In genomic region chr22:47013861-47014635, GRCh38 we compare ENCODE assay signal across 18 cellular contexts.
"Had no signal": no experiment of that assay in that cellular context is flagged by ENCODE, and none has a peak within 500 bp of the region (broad histone marks: within the 10 kb centered on the region; RNA-seq: fewer than 3 reads in every experiment).

No MANE protein-coding gene starts in this region.

- H3K36me3 ChIP-seq: SJCRH30 had no signal

- H3K27me3 ChIP-seq: SJCRH30 had no signal

- H3K4me1 Mint-ChIP-seq: nephron had no signal

- H3K27me3 Mint-ChIP-seq: activated CD4-positive, alpha-beta memory T cell treated with anti-CD3 and anti-CD28 coated beads, Interleukin-2, amount 10 ng/mL, durations not matched to agents 7 days and 5 days; activated T-cell treated with anti-CD3 and anti-CD28 coated beads, Interleukin-2, amount 50 U/mL, for 24 hours; brain; progenitor cell of endocrine pancreas; stimulated activated naive CD8-positive, alpha-beta T cell treated with anti-CD3 and anti-CD28 coated beads, Interleukin-15, Interleukin-2, amounts not matched to agents 100 ng/mL and 50 ng/mL, for 24 hours; T-helper 17 cell; type B pancreatic cell had no signal

- H3K27ac ChIP-seq: SJCRH30 had no signal

- ATAC-seq: left lobe of liver, T-helper 17 cell had no signal

- H3K4me3 ChIP-seq: lung, SJCRH30 had no signal

- DNase-seq: activated CD4-positive, alpha-beta memory T cell treated with anti-CD3 and anti-CD28 coated beads, Interleukin-2, amount 10 ng/mL, durations not matched to agents 7 days and 5 days; activated CD4-positive, alpha-beta T cell treated with anti-CD3 and anti-CD28 coated beads for 4 hours; activated gamma-delta T cell treated with Interleukin-2 at 50 U/mL for 16 hours; activated T-cell treated with anti-CD3 and anti-CD28 coated beads, Interleukin-2, amount 50 U/mL, for 24 hours; caudate nucleus; erythroblast; midbrain; occipital lobe; SJCRH30; stimulated activated CD4-positive, alpha-beta T cell treated with anti-CD3 and anti-CD28 coated beads, Interleukin-2, amount 100 ng/mL, for 24 hours; T-helper 17 cell had no signal

- H3K9me3 ChIP-seq: SJCRH30 had no signal

- H3K4me1 ChIP-seq: SJCRH30 had no signal

- H3K9me3 Mint-ChIP-seq: activated T-cell treated with anti-CD3 and anti-CD28 coated beads, Interleukin-2, amount 50 U/mL, for 24 hours; brain; nephron; stimulated activated naive CD8-positive, alpha-beta T cell treated with anti-CD3 and anti-CD28 coated beads, Interleukin-15, Interleukin-2, amounts not matched to agents 100 ng/mL and 50 ng/mL, for 24 hours; type B pancreatic cell had no signal

- H3K27ac Mint-ChIP-seq: activated CD4-positive, alpha-beta memory T cell treated with anti-CD3 and anti-CD28 coated beads, Interleukin-2, amount 10 ng/mL, durations not matched to agents 7 days and 5 days; activated T-cell treated with anti-CD3 and anti-CD28 coated beads, Interleukin-2, amount 50 U/mL, for 24 hours; brain; nephron; stimulated activated naive CD8-positive, alpha-beta T cell treated with anti-CD3 and anti-CD28 coated beads, Interleukin-15, Interleukin-2, amounts not matched to agents 100 ng/mL and 50 ng/mL, for 24 hours; T-helper 17 cell had no signal

- H3K36me3 Mint-ChIP-seq: brain had no signal

- H3K4me3 Mint-ChIP-seq: activated CD4-positive, alpha-beta memory T cell treated with anti-CD3 and anti-CD28 coated beads, Interleukin-2, amount 10 ng/mL, durations not matched to agents 7 days and 5 days; activated T-cell treated with anti-CD3 and anti-CD28 coated beads, Interleukin-2, amount 50 U/mL, for 24 hours; brain; nephron; stimulated activated naive CD8-positive, alpha-beta T cell treated with anti-CD3 and anti-CD28 coated beads, Interleukin-15, Interleukin-2, amounts not matched to agents 100 ng/mL and 50 ng/mL, for 24 hours; T-helper 17 cell had no signal
